In the genomic region with DNA sequence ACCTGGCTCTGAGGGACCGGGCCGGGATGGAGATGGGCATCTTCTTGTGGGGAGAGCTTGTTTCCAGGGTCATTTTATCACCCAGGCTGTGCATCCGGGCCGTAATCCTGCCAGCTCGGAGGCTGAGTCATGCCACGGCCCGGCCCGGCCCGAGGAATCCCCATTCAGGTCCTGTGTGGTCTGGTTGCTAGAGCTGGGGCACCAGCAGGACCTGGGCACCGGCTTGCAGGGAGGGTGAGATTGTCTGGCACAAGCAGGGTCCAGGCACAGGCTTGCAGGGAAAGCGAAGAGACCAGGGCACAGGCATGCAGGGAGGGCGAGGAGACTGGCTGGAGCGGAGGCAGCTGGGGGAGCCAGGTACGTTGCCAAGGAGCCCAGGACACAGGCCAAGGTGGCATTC, we compare ENCODE assay signal across 13 cellular contexts.
DNase-seq lines count a peak whose midpoint lies in the region; ATAC-seq and TF ChIP-seq lines count a peak whose summit lies in the region.
"Had no signal": no experiment of that assay in that cellular context is flagged by ENCODE, and none has a peak within 500 bp of the region (broad histone marks: within the 10 kb centered on the region; RNA-seq: fewer than 3 reads in every experiment).

No MANE protein-coding gene starts in this region.

- ATAC-seq in SK-N-SH treated with all-trans-retinoic acid at 6 μM for 48 hours (peak; percentile 44), left lung (no peak), HG02798 (IDR thresholded peaks at IDR 0.05; ENCODE audit: poor library complexity, unreplicated experiment) (no peak)
- ATAC-seq: CD8-positive, alpha-beta T cell had no signal

- H3K4me3 Mint-ChIP-seq in T-helper 2 cell treated with Interferon-gamma antibody and Interleukin-4, amounts not matched to agents 5 μg/mL and 100 μg/mL, for 36 hours = no peak overlapping the region
- H3K4me3 Mint-ChIP-seq: activated naive CD8-positive, alpha-beta T cell treated with anti-CD3 and anti-CD28 coated beads, Interleukin-2, amount 10 ng/mL, durations not matched to agents 7 days and 5 days; CD8-positive, alpha-beta T cell had no signal

- no peak overlapping the region for H3K4me3 ChIP-seq in left lung

- H3K36me3 Mint-ChIP-seq in T-helper 2 cell treated with Interferon-gamma antibody and Interleukin-4, amounts not matched to agents 5 μg/mL and 100 μg/mL, for 36 hours (ENCODE audit: low read depth) = no peaks in the 10 kb centered on the region
- H3K36me3 Mint-ChIP-seq: activated naive CD8-positive, alpha-beta T cell treated with anti-CD3 and anti-CD28 coated beads, Interleukin-2, amount 10 ng/mL, durations not matched to agents 7 days and 5 days had no signal

- no peak overlapping the region for H3K27ac Mint-ChIP-seq in T-helper 2 cell treated with Interferon-gamma antibody and Interleukin-4, amounts not matched to agents 5 μg/mL and 100 μg/mL, for 36 hours
- H3K27ac Mint-ChIP-seq: activated naive CD8-positive, alpha-beta T cell treated with anti-CD3 and anti-CD28 coated beads, Interleukin-2, amount 10 ng/mL, durations not matched to agents 7 days and 5 days; CD8-positive, alpha-beta T cell had no signal

- no peaks in the 10 kb centered on the region for H3K27me3 ChIP-seq in left lung
- H3K27me3 ChIP-seq: neutrophil had no signal

- DNase-seq in fibroblast of gingiva (ENCODE audit: low read depth) (peak; percentile 59), renal cortical epithelial cell (ENCODE audit: low read depth) (peak; percentile 28), LoVo (ENCODE audit: low spot score) (no peak), left lung (no peak)
- DNase-seq in T-helper 2 cell treated with Interferon-gamma antibody and Interleukin-4, amounts not matched to agents 5 μg/mL and 100 μg/mL, for 36 hours (ENCODE audit: low spot score) = no peak
- DNase-seq: activated CD4-positive, alpha-beta T cell treated with anti-CD3 and anti-CD28 coated beads, Interleukin-2, amount 50 U/mL, for 1 hour; activated naive CD8-positive, alpha-beta T cell treated with anti-CD3 and anti-CD28 coated beads, Interleukin-2, amount 10 ng/mL, durations not matched to agents 7 days and 5 days; CD8-positive, alpha-beta T cell; NCI-H1417 had no signal

- intact Hi-C loops in left lung (cut with DNase I) = no loop called here

- no peaks in the 10 kb centered on the region for H3K27me3 Mint-ChIP-seq in T-helper 2 cell treated with Interferon-gamma antibody and Interleukin-4, amounts not matched to agents 5 μg/mL and 100 μg/mL, for 36 hours (ENCODE audit: low read depth)
- H3K27me3 Mint-ChIP-seq: activated naive CD8-positive, alpha-beta T cell treated with anti-CD3 and anti-CD28 coated beads, Interleukin-2, amount 10 ng/mL, durations not matched to agents 7 days and 5 days had no signal

- no peaks in the 10 kb centered on the region for H3K4me1 Mint-ChIP-seq in T-helper 2 cell treated with Interferon-gamma antibody and Interleukin-4, amounts not matched to agents 5 μg/mL and 100 μg/mL, for 36 hours (ENCODE audit: low read depth)
- H3K4me1 Mint-ChIP-seq: activated naive CD8-positive, alpha-beta T cell treated with anti-CD3 and anti-CD28 coated beads, Interleukin-2, amount 10 ng/mL, durations not matched to agents 7 days and 5 days had no signal

- H3K4me1 ChIP-seq in left lung = peaks cover 28 to 70% of the 10 kb centered on the region in 2 donors

- H3K9me3 ChIP-seq in left lung = no peaks in the 10 kb centered on the region
- H3K9me3 ChIP-seq: neutrophil had no signal

- no peak for TF ChIP-seq CTCF in C4-2B (conservative IDR thresholded peaks at IDR 0.05)
- no peak for TF ChIP-seq CTCF in left lung (IDR thresholded peaks at IDR 0.05)

- peak overlapping the region; percentile 74; the same call in 1 of the 2 replicates for H3K27ac ChIP-seq in C4-2B
- H3K27ac ChIP-seq in left lung = peak overlapping the region in 1 of 2 donors; percentile 45
- H3K27ac ChIP-seq: neutrophil had no signal

- H3K9me3 Mint-ChIP-seq in T-helper 2 cell treated with Interferon-gamma antibody and Interleukin-4, amounts not matched to agents 5 μg/mL and 100 μg/mL, for 36 hours = no peaks in the 10 kb centered on the region
- H3K9me3 Mint-ChIP-seq: activated naive CD8-positive, alpha-beta T cell treated with anti-CD3 and anti-CD28 coated beads, Interleukin-2, amount 10 ng/mL, durations not matched to agents 7 days and 5 days; CD8-positive, alpha-beta T cell had no signal

- peaks cover 0 to 97% of the 10 kb centered on the region in 2 donors for H3K36me3 ChIP-seq in left lung

TF ChIP-seq in SK-N-SH treated with all-trans-retinoic acid at 6 μM for 48 hours, 23 proteins besides CTCF, POLR2A, EP300 and RAD21:
- TF ChIP-seq GLIS3 (CRISPR knock-in tag; IDR thresholded peaks at IDR 0.05) = no peak

Comparison
In these comparisons a context has a peak if more than half of its experiments do, and no peak if none do; other contexts are left out.
1. DNase-seq: peak in fibroblast of gingiva (single experiment) and renal cortical epithelial cell (single experiment); none in T-helper 2 cell treated with Interferon-gamma antibody and Interleukin-4, amounts not matched to agents 5 μg/mL and 100 μg/mL, for 36 hours (single experiment), LoVo (single experiment) and left lung (0 of 2).